ENCODE assay signal across 8 cellular contexts in the genomic region with DNA sequence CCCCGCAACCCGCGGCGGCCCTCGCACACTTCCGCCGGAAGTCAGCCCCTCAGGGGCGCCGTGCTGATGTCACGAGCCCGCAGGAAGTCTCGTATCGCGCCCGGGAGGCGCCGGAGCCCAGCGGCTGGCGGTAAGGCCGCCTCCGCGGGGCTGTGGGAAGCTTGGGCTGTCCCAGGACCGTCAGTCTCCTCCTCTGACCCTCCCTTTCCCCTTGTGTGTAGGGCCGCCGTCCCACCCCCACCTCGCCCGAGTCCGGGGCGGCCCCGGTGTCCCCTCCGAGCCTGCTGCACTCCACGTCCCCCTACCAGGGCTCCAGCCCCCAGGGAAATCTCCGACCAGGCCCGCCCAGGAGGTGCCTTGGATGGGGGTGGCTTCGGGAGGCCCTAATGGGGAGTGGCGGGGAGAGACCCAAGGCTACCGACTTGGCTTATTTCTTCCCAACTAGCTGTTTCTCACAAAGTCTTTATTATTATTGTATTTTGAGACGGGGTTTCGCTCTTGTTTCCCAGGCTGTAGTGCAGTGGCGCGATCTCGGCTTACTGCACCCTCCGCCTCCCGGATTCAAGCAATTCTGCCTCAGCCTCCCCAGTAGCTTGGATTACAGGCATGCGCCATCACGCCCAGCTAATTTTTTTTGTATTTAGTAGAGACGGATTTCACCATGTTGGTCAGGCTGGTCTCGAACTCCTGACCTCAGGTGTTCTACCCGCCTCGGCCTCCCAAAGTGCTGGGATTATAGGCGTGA. TPM values are rescaled to one million over a fixed set of nuclear protein-coding genes. Genes with fewer than 3 reads are reported as not detected.
DNase-seq lines count a peak whose midpoint lies in the region; ATAC-seq and TF ChIP-seq lines count a peak whose summit lies in the region.

A gene (plus strand): TSS at position 86 of the 745 bp plus-strand sequence. CDS start 3,108 bp downstream, outside the sequence.

- in situ Hi-C loops in G401 (cut with HindIII; ENCODE audit: low sequenced_read_pairs) (no loop called here), HAP-1 (cut with MboI; ENCODE audit: low sequenced_read_pairs) (no loop called here)

- H3K4me3 ChIP-seq in HAP-1 (peak within 1 kb of the TSS; percentile 80), MG63 (peak within 1 kb of the TSS; percentile 86), neuronal stem cell (ENCODE audit: low read length in 2 of 2) (peak within 1 kb of the TSS; percentile 62 to 95), subcutaneous abdominal adipose tissue (ENCODE audit: low read depth in 1 of 5, low read length in 5 of 5) (peak within 1 kb of the TSS; percentile 71 to 81 (median 78))

- no peak within 1 kb of the TSS for H2BK12ac ChIP-seq in neuronal stem cell (ENCODE audit: low read length)

- no peak within 1 kb of the TSS for H2BK120ac ChIP-seq in neuronal stem cell (ENCODE audit: low read depth, low read length)

- H2BK15ac ChIP-seq in neuronal stem cell (ENCODE audit: low read length): no peak within 1 kb of the TSS

- peak; percentile 97 for ATAC-seq in foreskin keratinocyte

- no peak for TF ChIP-seq CTCF in foreskin keratinocyte (conservative IDR thresholded peaks at IDR 0.05)

- H2AFZ ChIP-seq in neuronal stem cell (ENCODE audit: low read length): peak within 1 kb of the TSS; percentile 95

- H3K36me3 ChIP-seq in HAP-1 (replicated peaks) (peaks cover 17% of the 10 kb centered on the region), MG63 (peaks cover 7% of the 10 kb centered on the region), neuronal stem cell (replicated peaks in 1 of 2; ENCODE audit: control insufficient read depth in 2 of 2, insufficient read depth in 2 of 2, low read length in 2 of 2) (peaks cover 7 to 23% of the 10 kb centered on the region in 2 donors), subcutaneous abdominal adipose tissue (ENCODE audit: control insufficient read depth in 5 of 5, insufficient read depth in 5 of 5, low read length in 5 of 5) (peaks cover 7 to 26% (median 18%) of the 10 kb centered on the region in 5 donors)

- peak within 1 kb of the TSS; percentile 54 for H2AK5ac ChIP-seq in neuronal stem cell (ENCODE audit: low read depth, low read length)

- H4K8ac ChIP-seq in neuronal stem cell (ENCODE audit: low read depth, low read length): peak within 1 kb of the TSS; percentile 88

- H4K91ac ChIP-seq in neuronal stem cell (ENCODE audit: low read depth, low read length, poor library complexity): no peak within 1 kb of the TSS

- no peak within 1 kb of the TSS for H3K4ac ChIP-seq in neuronal stem cell (ENCODE audit: low read length)

- DNase-seq in G401 (ENCODE audit: low spot score) (peak; percentile 79), HAP-1 (ENCODE audit: low spot score in 2 of 2) (peak; percentile 87 to 92), MG63 (peak; percentile 94), SIG-M5 treated with dmso at 0.1 percent for 504 hours (lab: John Stamatoyannopoulos, UW; ENCODE audit: unreplicated experiment) (peak; percentile 84), activated gamma-delta T cell treated with Interleukin-2 at 50 U/mL for 16 hours (peak; percentile 83), foreskin keratinocyte (peak; percentile 42 to 69), neuronal stem cell (ENCODE audit: low spot score) (peak; percentile 60)

- peak within 1 kb of the TSS; percentile 68 for H3K4me2 ChIP-seq in neuronal stem cell (ENCODE audit: insufficient read depth, low read length, poor library complexity, severe bottlenecking)

- no CpG with 5 or more reads among the region's 51 CpGs for WGBS in neuronal stem cell (ENCODE audit: extremely low coverage in 2 of 2, insufficient read length in 2 of 2, insufficient replicate concordance in 1 of 2), 2 donors

- H3K79me1 ChIP-seq in neuronal stem cell (ENCODE audit: low read depth, low read length): peaks cover 3% of the 10 kb centered on the region

- peak within 1 kb of the TSS; percentile 99 for H3K23ac ChIP-seq in neuronal stem cell (ENCODE audit: low read depth, low read length, poor library complexity)

- H3K14ac ChIP-seq in neuronal stem cell (ENCODE audit: low read length): no peak within 1 kb of the TSS

- peak within 1 kb of the TSS; percentile 89 for H3K27ac ChIP-seq in foreskin keratinocyte
- H3K27ac ChIP-seq in neuronal stem cell (replicated peaks; ENCODE audit: low read length): peak within 1 kb of the TSS; percentile 69
- peak within 1 kb of the TSS; percentile 91 for H3K27ac ChIP-seq in subcutaneous abdominal adipose tissue (ENCODE audit: low read depth, low read length)

- H3K9me3 ChIP-seq in HAP-1: no peaks in the 10 kb centered on the region
- H3K9me3 ChIP-seq in MG63: no peaks in the 10 kb centered on the region
- H3K9me3 ChIP-seq in neuronal stem cell (replicated peaks in 1 of 2; ENCODE audit: control insufficient read depth in 2 of 2, insufficient read depth in 1 of 2, low read depth in 1 of 2, low read length in 2 of 2): no peaks in the 10 kb centered on the region
- no peaks in the 10 kb centered on the region for H3K9me3 ChIP-seq in subcutaneous abdominal adipose tissue (ENCODE audit: control insufficient read depth in 5 of 5, low read length in 5 of 5)

- H3K27me3 ChIP-seq in HAP-1 (ENCODE audit: low read depth) (no peaks in the 10 kb centered on the region), MG63 (no peaks in the 10 kb centered on the region), foreskin keratinocyte (no peaks in the 10 kb centered on the region), neuronal stem cell (ENCODE audit: control insufficient read depth in 3 of 3, insufficient read depth in 3 of 3, low read depth in 1 of 3, low read length in 3 of 3) (no peaks in the 10 kb centered on the region), subcutaneous abdominal adipose tissue (ENCODE audit: control insufficient read depth in 5 of 5, insufficient read depth in 4 of 5, low read length in 5 of 5) (peaks cover 0 to 4% (median 0%) of the 10 kb centered on the region in 5 donors)

- H3K18ac ChIP-seq in neuronal stem cell (ENCODE audit: low read length): peak within 1 kb of the TSS; percentile 98

- H3K9ac ChIP-seq in neuronal stem cell (ENCODE audit: low read depth, low read length, poor library complexity) (peak within 1 kb of the TSS; percentile 93), subcutaneous abdominal adipose tissue (ENCODE audit: low read length in 5 of 5) (peak within 1 kb of the TSS; percentile 56 to 94 (median 86))

- H3K4me1 ChIP-seq in HAP-1 (peaks cover 10% of the 10 kb centered on the region), foreskin keratinocyte (no peaks in the 10 kb centered on the region), neuronal stem cell (ENCODE audit: control insufficient read depth in 2 of 2, insufficient read depth in 1 of 2, low read depth in 1 of 2, low read length in 2 of 2) (no peaks in the 10 kb centered on the region), subcutaneous abdominal adipose tissue (ENCODE audit: control insufficient read depth in 5 of 5, insufficient read depth in 5 of 5, low read length in 5 of 5) (peaks cover 0 to 17% (median 13%) of the 10 kb centered on the region in 5 donors)

- H2BK5ac ChIP-seq in neuronal stem cell (ENCODE audit: low read length): no peak within 1 kb of the TSS

RNA-seq across cellular contexts. Expression of the gene that starts here (rescaled TPM):
- total RNA-seq in G401 (2014; rRNA removed; shearing (Covaris generic)): 65.5 and 66.3 TPM in 2 replicates
- total RNA-seq in MG63 (2014; rRNA removed; shearing (Covaris generic); ENCODE audit: low replicate concordance): 34.8 and 39.2 TPM in 2 replicates
- total RNA-seq in foreskin keratinocyte: 37.9 and 45.3 TPM in 2 replicates
- polyA plus RNA-seq in foreskin keratinocyte: 44.5 and 58.5 TPM in 2 replicates
- 82.1 TPM for polyA plus RNA-seq in neuronal stem cell (2013, experiment 1 of 2)
- polyA plus RNA-seq in neuronal stem cell (2013, experiment 2 of 2): 82.2 TPM

Comparison
In these comparisons a context has a peak if more than half of its experiments do, and no peak if none do; other contexts are left out.
1. Peak in every context shown above with its lines: DNase-seq, ATAC-seq, H3K4me3 ChIP-seq and H3K27ac ChIP-seq.